In genomic region chr1:223992456-223993246, GRCh38 we compare ENCODE assay signal across 8 cellular contexts.
DNase-seq lines count a peak whose midpoint lies in the region; ATAC-seq and TF ChIP-seq lines count a peak whose summit lies in the region.
"Not testable (repeated sequence)": the region's sequence is repeated elsewhere in the genome, so short reads cannot be mapped to it uniquely, and the experiment has no call there.

No MANE protein-coding gene starts in this region.

- DNase-seq in GM10266 (ENCODE audit: extremely low spot score), result peak; percentile 77
- peak; percentile 97 for DNase-seq in NCI-H1105 (lab: John Stamatoyannopoulos, UW)
- peak; percentile 96 for DNase-seq in SKM-1 (lab: John Stamatoyannopoulos, UW; ENCODE audit: unreplicated experiment)
- DNase-seq in activated naive CD8-positive, alpha-beta T cell treated with anti-CD3 and anti-CD28 coated beads for 36 hours, result peak; percentile 100
- peak; percentile 100 for DNase-seq in Right ventricle myocardium inferior (ENCODE audit: missing footprints)
- DNase-seq in ovary, result peak; percentile 100
- DNase-seq in tibial artery, result peak; percentile 100

- H3K9me3 Mint-ChIP-seq in activated naive CD8-positive, alpha-beta T cell treated with anti-CD3 and anti-CD28 coated beads for 36 hours, result not testable (repeated sequence)

- not testable (repeated sequence) for H3K36me3 Mint-ChIP-seq in activated naive CD8-positive, alpha-beta T cell treated with anti-CD3 and anti-CD28 coated beads for 36 hours

- not testable (repeated sequence) for TF ChIP-seq EP300 in ovary (IDR thresholded peaks at IDR 0.05)

- H3K27me3 ChIP-seq in ovary, tibial artery: not testable (repeated sequence)

- not testable (repeated sequence) for H3K4me1 ChIP-seq in ovary (ENCODE audit: insufficient read depth)
- H3K4me1 ChIP-seq in tibial artery, result peaks cover 0 to 16% (median 0%) of the 10 kb centered on the region in 4 donors

- H3K9me3 ChIP-seq in ovary, tibial artery: not testable (repeated sequence)

- H3K4me1 Mint-ChIP-seq in activated naive CD8-positive, alpha-beta T cell treated with anti-CD3 and anti-CD28 coated beads for 36 hours, result not testable (repeated sequence)

- peak; percentile 99 for ATAC-seq in HG02642 (IDR thresholded peaks at IDR 0.05; ENCODE audit: poor library complexity, unreplicated experiment)
- peak; percentile 100 for ATAC-seq in Right ventricle myocardium inferior

- intact Hi-C loops in Right ventricle myocardium inferior (cut with DNase I); ovary (cut with DNase I); tibial artery (cut with DNase I; ENCODE audit: low total_unique reads): not testable (repeated sequence)

- H3K27me3 Mint-ChIP-seq in activated naive CD8-positive, alpha-beta T cell treated with anti-CD3 and anti-CD28 coated beads for 36 hours, result not testable (repeated sequence)

- H3K4me3 Mint-ChIP-seq in activated naive CD8-positive, alpha-beta T cell treated with anti-CD3 and anti-CD28 coated beads for 36 hours, result peak overlapping the region; percentile 92

- H3K27ac ChIP-seq in ovary, result peak overlapping the region in 1 of 2 donors; percentile 78
- H3K27ac ChIP-seq in tibial artery, result peak overlapping the region; percentile 88 to 98

- TF ChIP-seq CTCF in GM10266 (IDR thresholded peaks at IDR 0.05; ENCODE audit: control insufficient read depth, insufficient read depth, low read depth, missing control alignments), result not testable (repeated sequence)
- TF ChIP-seq CTCF in ovary (IDR thresholded peaks at IDR 0.05), result peak in 1 of 3 donors; percentile 48
- TF ChIP-seq CTCF in tibial artery (IDR thresholded peaks at IDR 0.05), result peak in 1 of 2 experiments; percentile 25

- peak overlapping the region; percentile 69 for H3K4me3 ChIP-seq in ovary
- peak overlapping the region; percentile 88 to 94 for H3K4me3 ChIP-seq in tibial artery

- not testable (repeated sequence) for H3K36me3 ChIP-seq in ovary, tibial artery

- TF ChIP-seq POLR2A in ovary (IDR thresholded peaks at IDR 0.05), result peak; percentile 94

- peak overlapping the region; percentile 98 for H3K27ac Mint-ChIP-seq in activated naive CD8-positive, alpha-beta T cell treated with anti-CD3 and anti-CD28 coated beads for 36 hours

- 0 to 2% (median 1%) methylated on average over 19 to 59 of the region's 70 CpGs for WGBS in ovary, 3 donors
